ENCODE assay signal across 20 cellular contexts in genomic region chr3:64655160-64655559, GRCh38. TPM values are rescaled to one million over a fixed set of nuclear protein-coding genes. Genes with fewer than 3 reads are reported as not detected.
"Had no signal": no experiment of that assay in that cellular context is flagged by ENCODE, and none has a peak within 500 bp of the region (broad histone marks: within the 10 kb centered on the region; RNA-seq: fewer than 3 reads in every experiment).

No MANE protein-coding gene starts in this region.

- H3K27me3 ChIP-seq: colonic mucosa, esophagus squamous epithelium, gastrocnemius medialis, heart right ventricle, left lung had no signal

- H3K27ac Mint-ChIP-seq: dendritic cell treated with granulocyte-macrophage colony-stimulating factor and Interleukin-4, amounts not matched to agents 40 ng/mL and 50 ng/mL, for 4 days; effector memory CD8-positive, alpha-beta T cell had no signal

- DNase-seq: colonic mucosa; cortex of kidney; effector CD8-positive, alpha-beta T cell; effector memory CD8-positive, alpha-beta T cell; esophagus squamous epithelium; foreskin fibroblast; foreskin melanocyte; gastrocnemius medialis; glutamatergic neuron; head of caudate nucleus; heart right ventricle; hippocampal formation; left cardiac atrium; left lung; left ventricle myocardium superior; lower lobe of right lung; mesenchymal stem cell; midbrain had no signal

- H3K27ac ChIP-seq: colonic mucosa, esophagus squamous epithelium, gastrocnemius medialis, heart right ventricle, left lung, lower lobe of right lung had no signal

- ATAC-seq: effector memory CD8-positive, alpha-beta T cell; gastrocnemius medialis; heart right ventricle; left cardiac atrium; left lung; left ventricle myocardium superior; lower lobe of right lung had no signal

- H3K4me3 ChIP-seq: colonic mucosa, esophagus squamous epithelium, gastrocnemius medialis, heart right ventricle, left lung, lower lobe of right lung had no signal

- H3K36me3 ChIP-seq: colonic mucosa had no signal

- H3K9me3 Mint-ChIP-seq: dendritic cell treated with granulocyte-macrophage colony-stimulating factor and Interleukin-4, amounts not matched to agents 40 ng/mL and 50 ng/mL, for 4 days had no signal

- H3K9me3 ChIP-seq: colonic mucosa, esophagus squamous epithelium, gastrocnemius medialis, heart right ventricle, left lung, lower lobe of right lung had no signal

- H3K4me3 Mint-ChIP-seq: dendritic cell treated with granulocyte-macrophage colony-stimulating factor and Interleukin-4, amounts not matched to agents 40 ng/mL and 50 ng/mL, for 4 days; effector memory CD8-positive, alpha-beta T cell had no signal

- H3K27me3 Mint-ChIP-seq: dendritic cell treated with granulocyte-macrophage colony-stimulating factor and Interleukin-4, amounts not matched to agents 40 ng/mL and 50 ng/mL, for 4 days; effector memory CD8-positive, alpha-beta T cell had no signal

- H3K4me1 ChIP-seq: colonic mucosa, gastrocnemius medialis, left lung, lower lobe of right lung had no signal

RNA-seq across cellular contexts. Expression of gene ADAMTS9, which starts 32.6 kb away (rescaled TPM):
- total RNA-seq: mononuclear cell had no signal
